In genomic region chr2:131516621-131517020, GRCh38 we compare ENCODE assay signal across 11 cellular contexts. TPM values are rescaled to one million over a fixed set of nuclear protein-coding genes. Genes with fewer than 3 reads are reported as not detected.
A peak's percentile ranks its signal among the peaks of the same experiment; 100 is the strongest.
DNase-seq lines count a peak whose midpoint lies in the region; ATAC-seq and TF ChIP-seq lines count a peak whose summit lies in the region.
"Not testable (repeated sequence)": the region's sequence is repeated elsewhere in the genome, so short reads cannot be mapped to it uniquely, and the experiment has no call there.
"Had no signal": no experiment of that assay in that cellular context is flagged by ENCODE, and none has a peak within 500 bp of the region (broad histone marks: within the 10 kb centered on the region; RNA-seq: fewer than 3 reads in every experiment).

No MANE protein-coding gene starts in this region.

- H3K27me3 Mint-ChIP-seq in H9 (ENCODE audit: low read depth); chondrocyte (ENCODE audit: low read depth); memory B cell: not testable (repeated sequence)

- not testable (repeated sequence) for H3K4ac ChIP-seq in H9 (ENCODE audit: low read depth, low read length)

- not testable (repeated sequence) for H2AFZ ChIP-seq in H9 (ENCODE audit: low read length)

- not testable (repeated sequence) for H3K4me3 ChIP-seq in cardiac muscle cell

- not testable (repeated sequence) for H2AK5ac ChIP-seq in H9 (ENCODE audit: insufficient read length, low read length)

- not testable (repeated sequence) for H4K5ac ChIP-seq in H9 (ENCODE audit: insufficient read length, low read depth, low read length)

- ATAC-seq in SK-N-SH treated with all-trans-retinoic acid at 6 μM for 48 hours: peak; percentile 38
- ATAC-seq in memory B cell (ENCODE audit: low read depth); stimulated activated effector memory CD8-positive, alpha-beta T cell treated with anti-CD3 and anti-CD28 coated beads, Interleukin-12 subunit alpha, Interleukin-12 subunit beta, amount 100 ng/mL, for 72 hours: not testable (repeated sequence)

- not testable (repeated sequence) for H3K14ac ChIP-seq in H9 (ENCODE audit: insufficient read depth, low read length)

- H4K91ac ChIP-seq in H9 (ENCODE audit: insufficient read length, low read depth, low read length): not testable (repeated sequence)

- not testable (repeated sequence) for H3K23ac ChIP-seq in H9 (ENCODE audit: insufficient read length, low read depth, low read length)

- peaks cover 11 to 46% (median 36%) of the 10 kb centered on the region in 3 experiments; a peak in 6 of 7 replicates for H3K36me3 Mint-ChIP-seq in H9 (ENCODE audit: insufficient read depth in 1 of 3, low read depth in 3 of 3)
- not testable (repeated sequence) for H3K36me3 Mint-ChIP-seq in chondrocyte (ENCODE audit: low read depth)
- H3K36me3 Mint-ChIP-seq in memory B cell: peaks cover 16% of the 10 kb centered on the region
- peaks cover 70% of the 10 kb centered on the region for H3K36me3 Mint-ChIP-seq in stimulated activated effector memory CD8-positive, alpha-beta T cell treated with anti-CD3 and anti-CD28 coated beads, Interleukin-12 subunit alpha, Interleukin-12 subunit beta, amount 100 ng/mL, for 72 hours

- not testable (repeated sequence) for H4K20me1 ChIP-seq in H9 (ENCODE audit: control insufficient read depth, insufficient read depth, insufficient read length)

- not testable (repeated sequence) for H3K56ac ChIP-seq in H9 (ENCODE audit: insufficient read length, low read depth, low read length)

- not testable (repeated sequence) for H3T11ph ChIP-seq in H9 (ENCODE audit: low read length)

- H3K9me3 ChIP-seq in H9 (ENCODE audit: control insufficient read depth, low read depth, low read length); cardiac muscle cell (ENCODE audit: low read depth): not testable (repeated sequence)

- H3K79me1 ChIP-seq in H9 (ENCODE audit: insufficient read depth, low read depth, low read length, poor library complexity, severe bottlenecking): not testable (repeated sequence)

- H2BK15ac ChIP-seq in H9 (ENCODE audit: low read depth, low read length): not testable (repeated sequence)

- not testable (repeated sequence) for H3K79me2 ChIP-seq in H9 (ENCODE audit: insufficient read depth, low read length)

- H3K23me2 ChIP-seq in H9 (ENCODE audit: insufficient read length, low read depth, low read length, poor library complexity, severe bottlenecking): not testable (repeated sequence)

- H3K27me3 ChIP-seq in H9 (ENCODE audit: insufficient read depth, low read length); cardiac muscle cell: not testable (repeated sequence)

- not testable (repeated sequence) for H2BK12ac ChIP-seq in H9 (ENCODE audit: insufficient read length, low read depth, low read length)

- peak; percentile 54 for DNase-seq in D341Med (ENCODE audit: low spot score)
- peak; percentile 57 for DNase-seq in H9
- DNase-seq in NCI-H1694 (lab: John Stamatoyannopoulos, UW): peak; percentile 63
- peak; percentile 73 for DNase-seq in chondrocyte (ENCODE audit: low spot score)
- DNase-seq in cardiac muscle cell (ENCODE audit: low read depth in 1 of 2, low spot score in 1 of 2): peak; percentile 6 to 29
- DNase-seq in memory B cell (ENCODE audit: low spot score in 2 of 2); stimulated activated effector memory CD8-positive, alpha-beta T cell treated with anti-CD3 and anti-CD28 coated beads, Interleukin-12 subunit alpha, Interleukin-12 subunit beta, amount 100 ng/mL, for 72 hours (ENCODE audit: low spot score in 2 of 2): not testable (repeated sequence)

- not testable (repeated sequence) for H3K27ac Mint-ChIP-seq in H9; chondrocyte (ENCODE audit: unreplicated experiment)
- H3K27ac Mint-ChIP-seq in memory B cell: peak overlapping the region; percentile 67
- H3K27ac Mint-ChIP-seq in stimulated activated effector memory CD8-positive, alpha-beta T cell treated with anti-CD3 and anti-CD28 coated beads, Interleukin-12 subunit alpha, Interleukin-12 subunit beta, amount 100 ng/mL, for 72 hours: peak overlapping the region; percentile 48

- not testable (repeated sequence) for H3K18ac ChIP-seq in H9 (ENCODE audit: insufficient read length, low read depth, low read length)

- not testable (repeated sequence) for H3K27ac ChIP-seq in H9 (ENCODE audit: insufficient read length, low read depth, low read length); cardiac muscle cell

- H3K36me3 ChIP-seq in cardiac muscle cell: not testable (repeated sequence)

- not testable (repeated sequence) for H3K4me1 ChIP-seq in H9 (ENCODE audit: insufficient read depth, low read length); cardiac muscle cell (ENCODE audit: low read depth)

- H3K9me3 Mint-ChIP-seq in H9; chondrocyte (ENCODE audit: low read depth); memory B cell; stimulated activated effector memory CD8-positive, alpha-beta T cell treated with anti-CD3 and anti-CD28 coated beads, Interleukin-12 subunit alpha, Interleukin-12 subunit beta, amount 100 ng/mL, for 72 hours: not testable (repeated sequence)

- not testable (repeated sequence) for H3K9ac ChIP-seq in H9 (ENCODE audit: extremely low read depth, insufficient read length, low read length)

- H2BK20ac ChIP-seq in H9 (ENCODE audit: low read depth, low read length, poor library complexity, severe bottlenecking): not testable (repeated sequence)

- not testable (repeated sequence) for H2BK120ac ChIP-seq in H9 (ENCODE audit: low read depth, low read length, poor library complexity, severe bottlenecking)

- H3K4me3 Mint-ChIP-seq in H9; chondrocyte (ENCODE audit: unreplicated experiment); memory B cell; stimulated activated effector memory CD8-positive, alpha-beta T cell treated with anti-CD3 and anti-CD28 coated beads, Interleukin-12 subunit alpha, Interleukin-12 subunit beta, amount 100 ng/mL, for 72 hours: not testable (repeated sequence)

- peak; percentile 63 for TF ChIP-seq CTCF in H9 (conservative IDR thresholded peaks at IDR 0.05)
- TF ChIP-seq CTCF in chondrocyte (IDR thresholded peaks at IDR 0.05): peak; percentile 35
- TF ChIP-seq CTCF in cardiac muscle cell (IDR thresholded peaks at IDR 0.05; ENCODE audit: low read depth, low read length): peak; percentile 39

- H4K8ac ChIP-seq in H9 (replicated peaks; ENCODE audit: insufficient read length, low read depth, low read length): not testable (repeated sequence)

- no CpG with 5 or more reads among the region's 11 CpGs for WGBS in H9 (ENCODE audit: extremely low coverage, insufficient read length, low lambda C conversion rate)

- not testable (repeated sequence) for H3K4me1 Mint-ChIP-seq in H9; chondrocyte (ENCODE audit: low read depth)
- H3K4me1 Mint-ChIP-seq in memory B cell: peaks cover 18% of the 10 kb centered on the region
- H3K4me1 Mint-ChIP-seq in stimulated activated effector memory CD8-positive, alpha-beta T cell treated with anti-CD3 and anti-CD28 coated beads, Interleukin-12 subunit alpha, Interleukin-12 subunit beta, amount 100 ng/mL, for 72 hours: peaks cover 20% of the 10 kb centered on the region

- H2BK5ac ChIP-seq in H9 (ENCODE audit: insufficient read length, low read length): not testable (repeated sequence)

- not testable (repeated sequence) for H3K4me2 ChIP-seq in H9 (ENCODE audit: insufficient read depth, insufficient read length, low read length)

RNA-seq across cellular contexts. Expression of gene CCDC74A, which starts 11.1 kb away (rescaled TPM):
- total RNA-seq in H9 (2021): 10.0 and 10.8 TPM in 2 replicates
- 2.4 to 3.0 TPM (median 2.4 TPM) in 3 replicates for total RNA-seq in chondrocyte
- 6.3 and 20.6 TPM in 2 replicates for total RNA-seq in cardiac muscle cell
- 9.6 and 10.4 TPM in 2 replicates for polyA plus RNA-seq in cardiac muscle cell

RNA-seq across cellular contexts. Expression of gene MZT2A, which starts 24.4 kb away (rescaled TPM):
- total RNA-seq in H9 (2021): 127 and 144 TPM in 2 replicates
- total RNA-seq in chondrocyte: 96.5 to 112 TPM (median 109 TPM) in 3 replicates
- 167 and 233 TPM in 2 replicates for total RNA-seq in cardiac muscle cell
- polyA plus RNA-seq in cardiac muscle cell: 146 and 186 TPM in 2 replicates

RNA-seq across cellular contexts. Expression of gene TUBA3D, which starts 40.7 kb away (rescaled TPM):
- total RNA-seq in H9 (2021) (0.18 TPM in 1 of 2 replicates, not detected in the other), chondrocyte (not detected in 3 replicates), cardiac muscle cell (not detected in 2 replicates)
- polyA plus RNA-seq in cardiac muscle cell: 0.40 and 0.61 TPM in 2 replicates
- total RNA-seq: CD4-positive, alpha-beta T cell; sciatic nerve; ureter had no signal
